In the genomic region with DNA sequence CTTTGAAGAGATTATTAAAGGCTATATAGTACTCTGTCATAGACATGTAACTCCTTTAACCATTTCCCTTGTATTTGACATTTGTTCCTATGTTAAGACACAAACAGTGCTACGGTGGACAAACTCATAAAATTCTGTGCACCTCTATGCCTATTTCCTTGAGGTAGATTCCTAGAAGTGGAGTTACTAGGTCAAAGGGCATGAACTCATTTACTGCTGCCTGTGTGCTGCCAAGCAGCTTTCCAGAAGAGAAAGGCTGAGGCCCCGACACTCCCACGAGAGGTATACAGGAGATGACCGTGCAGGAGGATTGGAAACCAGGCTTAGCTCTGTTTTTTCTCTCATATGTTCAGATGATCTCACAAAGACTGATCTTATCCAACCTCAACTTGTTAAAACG, we compare ENCODE assay signal across 24 cellular contexts. TPM values are rescaled to one million over a fixed set of nuclear protein-coding genes. Genes with fewer than 3 reads are reported as not detected.
DNase-seq lines count a peak whose midpoint lies in the region; ATAC-seq, FAIRE-seq and TF ChIP-seq lines count a peak whose summit lies in the region.
"Had no signal": no experiment of that assay in that cellular context is flagged by ENCODE, and none has a peak within 500 bp of the region (broad histone marks: within the 10 kb centered on the region; RNA-seq: fewer than 3 reads in every experiment).

No MANE protein-coding gene starts in this region.

- H3K9ac ChIP-seq in PC-3 (ENCODE audit: low read length), result peak overlapping the region; percentile 9; the same call in 1 of the 2 replicates
- H3K9ac ChIP-seq in Karpas-422 (ENCODE audit: low read length), result no peak overlapping the region
- H3K9ac ChIP-seq: BLaER1 had no signal

- H3K9me3 Mint-ChIP-seq in immature natural killer cell, result no peaks in the 10 kb centered on the region
- H3K9me3 Mint-ChIP-seq: activated CD4-positive, alpha-beta T cell treated with anti-CD3 and anti-CD28 coated beads, Interleukin-2, amount 10 ng/mL, durations not matched to agents 7 days and 5 days; activated naive CD4-positive, alpha-beta T cell treated with anti-CD3 and anti-CD28 coated beads, Interleukin-2, amount 50 U/mL, for 72 hours; activated T-helper 17 cell treated with anti-CD3 and anti-CD28 coated beads, Interleukin-2, amount 50 U/mL, for 72 hours; naive B cell; T-helper 2 cell treated with Interferon-gamma antibody and Interleukin-4, amounts not matched to agents 5 μg/mL and 100 μg/mL, for 36 hours had no signal

- H3F3A ChIP-seq in PC-3 (ENCODE audit: low read length, unreplicated experiment), result no peaks in the 10 kb centered on the region

- peaks cover 0 to 4% (median 0%) of the 10 kb centered on the region in 3 donors for H3K36me3 Mint-ChIP-seq in immature natural killer cell
- H3K36me3 Mint-ChIP-seq: activated naive CD4-positive, alpha-beta T cell treated with anti-CD3 and anti-CD28 coated beads, Interleukin-2, amount 50 U/mL, for 72 hours; naive B cell had no signal

- H3K9me3 ChIP-seq in PC-3 (ENCODE audit: low read length), result no peaks in the 10 kb centered on the region
- no peaks in the 10 kb centered on the region for H3K9me3 ChIP-seq in pancreas
- no peaks in the 10 kb centered on the region for H3K9me3 ChIP-seq in Karpas-422 (ENCODE audit: low read length)
- H3K9me3 ChIP-seq: BLaER1, esophagus squamous epithelium, tibial nerve had no signal

- no peak overlapping the region for H2AFZ ChIP-seq in PC-3 (ENCODE audit: low read length)
- no peak overlapping the region for H2AFZ ChIP-seq in Karpas-422 (ENCODE audit: low read length)

- peak overlapping the region in 4 of 6 donors; percentile 22 to 72 (median 37) for H3K27ac Mint-ChIP-seq in immature natural killer cell
- H3K27ac Mint-ChIP-seq: activated CD4-positive, alpha-beta T cell treated with anti-CD3 and anti-CD28 coated beads, Interleukin-2, amount 10 ng/mL, durations not matched to agents 7 days and 5 days; activated T-helper 17 cell treated with anti-CD3 and anti-CD28 coated beads, Interleukin-2, amount 50 U/mL, for 72 hours; T-helper 2 cell treated with Interferon-gamma antibody and Interleukin-4, amounts not matched to agents 5 μg/mL and 100 μg/mL, for 36 hours had no signal

- H3K9me2 ChIP-seq in PC-3 (replicated peaks; ENCODE audit: low read length) (no peaks in the 10 kb centered on the region), Karpas-422 (replicated peaks; ENCODE audit: insufficient read depth, low read length) (no peaks in the 10 kb centered on the region)

- intact Hi-C loops in PC-3 (cut with micrococcal nuclease), result no loop called here
- intact Hi-C loops in pancreas (cut with DNase I), result no loop called here

- peaks cover 22% of the 10 kb centered on the region for H3K4me1 ChIP-seq in PC-3 (ENCODE audit: insufficient read depth, low read length)
- H3K4me1 ChIP-seq in pancreas, result peaks cover 10 to 25% (median 19%) of the 10 kb centered on the region in 3 donors
- no peaks in the 10 kb centered on the region for H3K4me1 ChIP-seq in Karpas-422 (ENCODE audit: low read length)
- H3K4me1 ChIP-seq: BLaER1 had no signal

- peak; percentile 7 for DNase-seq in PC-3
- DNase-seq in immature natural killer cell, result no peak
- DNase-seq in pancreas, result peak in 1 of 6 donors; percentile 9
- no peak for DNase-seq in stimulated activated naive CD4-positive, alpha-beta T cell (lab: John Stamatoyannopoulos, UW)
- no peak for DNase-seq in Karpas-422
- DNase-seq: activated CD4-positive, alpha-beta T cell treated with anti-CD3 and anti-CD28 coated beads, Interleukin-2, amount 10 ng/mL, durations not matched to agents 7 days and 5 days; aorta; esophagus squamous epithelium; foreskin melanocyte; left cardiac atrium; mesendoderm; naive B cell; NCI-H1436; nucleus accumbens had no signal

- H3K4me3 ChIP-seq in PC-3 (ENCODE audit: low read length), result peak overlapping the region; percentile 19; the same call in 1 of the 2 replicates
- no peak overlapping the region for H3K4me3 ChIP-seq in pancreas
- no peak overlapping the region for H3K4me3 ChIP-seq in Karpas-422 (ENCODE audit: low read length)
- H3K4me3 ChIP-seq: BLaER1, esophagus squamous epithelium, GM12878, tibial nerve had no signal

- H4K20me1 ChIP-seq in PC-3 (ENCODE audit: low read length), result no peaks in the 10 kb centered on the region
- H4K20me1 ChIP-seq in Karpas-422 (ENCODE audit: insufficient read depth, low read depth, low read length), result no peaks in the 10 kb centered on the region
- H4K20me1 ChIP-seq: BLaER1 had no signal

- ATAC-seq in PC-3 (no peak), pancreas (peak in 2 of 4 donors; percentile 4 to 15), GM18867 (IDR thresholded peaks at IDR 0.05; ENCODE audit: unreplicated experiment) (no peak), HG03460 (IDR thresholded peaks at IDR 0.05; ENCODE audit: unreplicated experiment) (no peak)
- ATAC-seq: activated naive CD4-positive, alpha-beta T cell treated with anti-CD3 and anti-CD28 coated beads, Interleukin-2, amount 50 U/mL, for 72 hours; activated T-helper 17 cell treated with anti-CD3 and anti-CD28 coated beads, Interleukin-2, amount 50 U/mL, for 72 hours; left cardiac atrium; SK-N-SH treated with all-trans-retinoic acid at 6 μM for 48 hours had no signal

- H3K4me1 Mint-ChIP-seq in immature natural killer cell, result peaks cover 17 to 20% of the 10 kb centered on the region in 2 donors

- POLR2A ChIA-PET in PC-3 (lab: Charles Lee; ENCODE audit: unreplicated experiment), result no interaction called here

- peak overlapping the region; percentile 43 for H3K27ac ChIP-seq in 22Rv1
- peak overlapping the region; percentile 64 for H3K27ac ChIP-seq in PC-3 (ENCODE audit: low read length)
- H3K27ac ChIP-seq in pancreas, result peak overlapping the region; percentile 44 to 67 (median 60)
- no peak overlapping the region for H3K27ac ChIP-seq in Karpas-422 (ENCODE audit: low read length)
- H3K27ac ChIP-seq: BLaER1, tibial nerve had no signal

- 49 to 51% methylated on average over 5 of the region's 5 CpGs for WGBS in pancreas, 2 donors

- H3K27me3 Mint-ChIP-seq in immature natural killer cell (ENCODE audit: low read depth in 3 of 3), result peaks cover 1 to 6% (median 3%) of the 10 kb centered on the region in 3 donors
- H3K27me3 Mint-ChIP-seq: activated T-helper 17 cell treated with anti-CD3 and anti-CD28 coated beads, Interleukin-2, amount 50 U/mL, for 72 hours had no signal

- H3K4me3 Mint-ChIP-seq in immature natural killer cell, result no peak overlapping the region
- H3K4me3 Mint-ChIP-seq: activated CD4-positive, alpha-beta T cell treated with anti-CD3 and anti-CD28 coated beads, Interleukin-2, amount 10 ng/mL, durations not matched to agents 7 days and 5 days; activated T-helper 17 cell treated with anti-CD3 and anti-CD28 coated beads, Interleukin-2, amount 50 U/mL, for 72 hours; T-helper 2 cell treated with Interferon-gamma antibody and Interleukin-4, amounts not matched to agents 5 μg/mL and 100 μg/mL, for 36 hours had no signal

- peak overlapping the region; percentile 76 for H3K4me2 ChIP-seq in PC-3 (ENCODE audit: low read length)
- H3K4me2 ChIP-seq in Karpas-422 (ENCODE audit: low read depth, low read length, poor library complexity, severe bottlenecking), result no peak overlapping the region
- H3K4me2 ChIP-seq: BLaER1 had no signal

- H3K27me3 ChIP-seq in PC-3 (ENCODE audit: low read length) (no peaks in the 10 kb centered on the region), pancreas (no peaks in the 10 kb centered on the region), Karpas-422 (ENCODE audit: low read length) (no peaks in the 10 kb centered on the region)
- H3K27me3 ChIP-seq: BLaER1, esophagus squamous epithelium, tibial nerve had no signal

- no peaks in the 10 kb centered on the region for H3K79me2 ChIP-seq in PC-3 (ENCODE audit: low read length)
- no peaks in the 10 kb centered on the region for H3K79me2 ChIP-seq in Karpas-422 (ENCODE audit: low read length)

- TF ChIP-seq CTCF in 22Rv1 (IDR thresholded peaks at IDR 0.05), result no peak
- no peak for TF ChIP-seq CTCF in PC-3 (conservative IDR thresholded peaks at IDR 0.05; ENCODE audit: low read depth, low read length)
- TF ChIP-seq CTCF in pancreas (IDR thresholded peaks at IDR 0.05), result no peak

- no TSS peak for BruUV-seq in PC-3 (replicated peaks; lab: Mats Ljungman, UMichigan)

- CTCF ChIA-PET in PC-3 (lab: Charles Lee), result no interaction called here

- H3K36me3 ChIP-seq in PC-3 (ENCODE audit: low read depth, low read length) (no peaks in the 10 kb centered on the region), pancreas (no peaks in the 10 kb centered on the region), Karpas-422 (ENCODE audit: insufficient read depth, low read length) (no peaks in the 10 kb centered on the region)
- H3K36me3 ChIP-seq: BLaER1, esophagus squamous epithelium, tibial nerve had no signal

- no peak for FAIRE-seq in pancreas (lab: Jason Lieb, UNC)
- FAIRE-seq: GM12878 had no signal

RNA-seq across cellular contexts. Expression of gene TENT5C, which starts 34.4 kb away (rescaled TPM):
- 2.2 and 2.4 TPM in 2 replicates for total RNA-seq in PC-3 (2014; rRNA removed)
- 10 to 100 TPM in 2 of 3 donors, 1 to 10 TPM in 1; 7.4 to 25.7 (median 25.3) TPM for polyA plus RNA-seq in immature natural killer cell
- 10 to 100 TPM; 21.5 to 68.1 (median 38.3) TPM for total RNA-seq in pancreas
- polyA plus RNA-seq in pancreas, result 10 to 100 TPM in 1 of 2 donors, 1 to 10 TPM in 1; 6.7 to 19.1 TPM
- total RNA-seq in Karpas-422 (2014; rRNA removed; shearing (Covaris generic); ENCODE audit: low replicate concordance), result 0.14 and 0.60 TPM in 2 replicates
